ENCODE assay signal across 14 cellular contexts in genomic region chr2:32363588-32363987, GRCh38. TPM values are rescaled to one million over a fixed set of nuclear protein-coding genes. Genes with fewer than 3 reads are reported as not detected.
DNase-seq lines count a peak whose midpoint lies in the region; ATAC-seq lines count a peak whose summit lies in the region.
"Had no signal": no experiment of that assay in that cellular context is flagged by ENCODE, and none has a peak within 500 bp of the region (broad histone marks: within the 10 kb centered on the region; RNA-seq: fewer than 3 reads in every experiment).

No MANE protein-coding gene starts in this region.

- H3K27me3 Mint-ChIP-seq in naive thymus-derived CD8-positive, alpha-beta T cell: no peaks in the 10 kb centered on the region

- ATAC-seq in GM18861 (IDR thresholded peaks at IDR 0.05; ENCODE audit: unreplicated experiment): peak; percentile 68
- peak; percentile 65 for ATAC-seq in GM21786 (IDR thresholded peaks at IDR 0.05; ENCODE audit: unreplicated experiment)
- ATAC-seq in HG03571 (IDR thresholded peaks at IDR 0.05; ENCODE audit: unreplicated experiment): peak; percentile 74
- ATAC-seq in naive thymus-derived CD8-positive, alpha-beta T cell: no peak
- ATAC-seq: lower lobe of right lung, PC-3 had no signal

- peak overlapping the region in 7 of 10 donors; percentile 8 to 54 (median 19) for H3K4me3 Mint-ChIP-seq in naive thymus-derived CD8-positive, alpha-beta T cell
- H3K4me3 Mint-ChIP-seq: T-helper 2 cell treated with Interferon-gamma antibody and Interleukin-4, amounts not matched to agents 5 μg/mL and 100 μg/mL, for 36 hours had no signal

- no peaks in the 10 kb centered on the region for H3K9me3 Mint-ChIP-seq in naive thymus-derived CD8-positive, alpha-beta T cell
- H3K9me3 Mint-ChIP-seq: T-helper 2 cell treated with Interferon-gamma antibody and Interleukin-4, amounts not matched to agents 5 μg/mL and 100 μg/mL, for 36 hours had no signal

- H3K4me1 Mint-ChIP-seq in naive thymus-derived CD8-positive, alpha-beta T cell: peaks cover 33 to 87% (median 80%) of the 10 kb centered on the region in 4 donors

- in situ Hi-C loops in KBM-7 (cut with MboI; ENCODE audit: low pct_unique_long_range_greater_than_20kb, low sequenced_read_pairs): no loop called here

- H3K27ac Mint-ChIP-seq in naive thymus-derived CD8-positive, alpha-beta T cell: peak overlapping the region in 4 of 10 donors; percentile 7 to 62 (median 12)
- H3K27ac Mint-ChIP-seq: T-helper 2 cell treated with Interferon-gamma antibody and Interleukin-4, amounts not matched to agents 5 μg/mL and 100 μg/mL, for 36 hours had no signal

- H3K36me3 Mint-ChIP-seq in naive thymus-derived CD8-positive, alpha-beta T cell: peaks cover 0 to 11% (median 5%) of the 10 kb centered on the region in 3 donors

- POLR2A ChIA-PET in naive thymus-derived CD8-positive, alpha-beta T cell (lab: Charles Lee): interaction anchor here (0.6 kb wide), 1 partner anchor 15 kb away, joined by 3 read pairs; no protein-coding TSS in a partner anchor

- DNase-seq in naive thymus-derived CD8-positive, alpha-beta T cell: no peak
- DNase-seq in KBM-7: no peak
- DNase-seq in stimulated activated CD4-positive, alpha-beta T cell treated with anti-CD3 and anti-CD28 coated beads, Interleukin-4, amount 100 ng/mL, for 1 hour: no peak
- no peak for DNase-seq in COLO829 (ENCODE audit: low spot score)
- DNase-seq in AG20443 (ENCODE audit: low spot score): no peak
- DNase-seq: amygdala; effector CD8-positive, alpha-beta T cell; lower lobe of right lung; NCI-H187 treated with DMSO at 0.1 percent for 48 hours; PC-3 had no signal

RNA-seq across cellular contexts. Expression of gene BIRC6, which starts 6.8 kb away (rescaled TPM):
- total RNA-seq in naive thymus-derived CD8-positive, alpha-beta T cell: 100 to 1,000 TPM; 136 to 137 TPM
- polyA plus RNA-seq in naive thymus-derived CD8-positive, alpha-beta T cell: 10 to 100 TPM; 17.9 to 28.1 (median 26.1) TPM

Comparison
In these comparisons a context has a peak if more than half of its experiments do, and no peak if none do; other contexts are left out.
1. ATAC-seq: peak in GM18861 (single experiment), GM21786 (single experiment) and HG03571 (single experiment); none in naive thymus-derived CD8-positive, alpha-beta T cell (0 of 2).